ENCODE assay signal across 2 cellular contexts in the genomic region with DNA sequence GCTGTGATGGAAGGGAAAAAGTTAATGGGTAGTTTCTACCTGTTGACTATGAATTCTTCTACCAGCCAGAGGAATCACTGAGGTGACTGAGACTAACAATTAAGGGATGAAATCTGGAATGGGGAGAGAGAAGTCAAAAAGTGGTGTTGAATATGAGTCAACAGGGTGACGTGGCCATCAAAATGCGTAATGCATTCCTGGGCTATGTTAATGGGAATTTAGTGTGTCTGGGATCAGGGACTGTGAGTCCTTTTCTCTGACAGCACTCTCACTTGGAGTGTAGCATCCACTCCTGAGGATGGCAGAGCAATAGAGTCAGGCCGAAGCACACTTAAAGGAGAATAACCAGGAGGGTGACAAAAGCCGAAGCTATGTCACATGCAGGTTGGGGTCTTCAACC.
TF ChIP-seq lines count a peak whose summit lies in the region.

No MANE protein-coding gene starts in this region.

TF ChIP-seq in HCT116, 20 proteins besides CTCF, POLR2A, EP300 and RAD21:
- TF ChIP-seq, protein P1, sequence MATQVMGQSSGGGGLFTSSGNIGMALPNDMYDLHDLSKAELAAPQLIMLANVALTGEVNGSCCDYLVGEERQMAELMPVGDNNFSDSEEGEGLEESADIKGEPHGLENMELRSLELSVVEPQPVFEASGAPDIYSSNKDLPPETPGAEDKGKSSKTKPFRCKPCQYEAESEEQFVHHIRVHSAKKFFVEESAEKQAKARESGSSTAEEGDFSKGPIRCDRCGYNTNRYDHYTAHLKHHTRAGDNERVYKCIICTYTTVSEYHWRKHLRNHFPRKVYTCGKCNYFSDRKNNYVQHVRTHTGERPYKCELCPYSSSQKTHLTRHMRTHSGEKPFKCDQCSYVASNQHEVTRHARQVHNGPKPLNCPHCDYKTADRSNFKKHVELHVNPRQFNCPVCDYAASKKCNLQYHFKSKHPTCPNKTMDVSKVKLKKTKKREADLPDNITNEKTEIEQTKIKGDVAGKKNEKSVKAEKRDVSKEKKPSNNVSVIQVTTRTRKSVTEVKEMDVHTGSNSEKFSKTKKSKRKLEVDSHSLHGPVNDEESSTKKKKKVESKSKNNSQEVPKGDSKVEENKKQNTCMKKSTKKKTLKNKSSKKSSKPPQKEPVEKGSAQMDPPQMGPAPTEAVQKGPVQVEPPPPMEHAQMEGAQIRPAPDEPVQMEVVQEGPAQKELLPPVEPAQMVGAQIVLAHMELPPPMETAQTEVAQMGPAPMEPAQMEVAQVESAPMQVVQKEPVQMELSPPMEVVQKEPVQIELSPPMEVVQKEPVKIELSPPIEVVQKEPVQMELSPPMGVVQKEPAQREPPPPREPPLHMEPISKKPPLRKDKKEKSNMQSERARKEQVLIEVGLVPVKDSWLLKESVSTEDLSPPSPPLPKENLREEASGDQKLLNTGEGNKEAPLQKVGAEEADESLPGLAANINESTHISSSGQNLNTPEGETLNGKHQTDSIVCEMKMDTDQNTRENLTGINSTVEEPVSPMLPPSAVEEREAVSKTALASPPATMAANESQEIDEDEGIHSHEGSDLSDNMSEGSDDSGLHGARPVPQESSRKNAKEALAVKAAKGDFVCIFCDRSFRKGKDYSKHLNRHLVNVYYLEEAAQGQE (IDR thresholded peaks at IDR 0.05; ENCODE audit: low read depth): no peak
- TF ChIP-seq ZFX (IDR thresholded peaks at IDR 0.05): no peak
- peak; percentile 15; the same call in 1 of the 2 replicates for TF ChIP-seq FOSL1 (IDR thresholded peaks at IDR 0.05; ENCODE audit: low read depth)
- TF ChIP-seq SRF (IDR thresholded peaks at IDR 0.05; ENCODE audit: low read depth): no peak
- TF ChIP-seq SP1 (IDR thresholded peaks at IDR 0.05; ENCODE audit: low read depth): no peak
TF ChIP-seq in HCT116: peak in this region for 1.

TF ChIP-seq in SK-N-SH, 30 proteins besides CTCF, POLR2A, EP300 and RAD21 (continued from another document):
- TF ChIP-seq, protein P2, sequence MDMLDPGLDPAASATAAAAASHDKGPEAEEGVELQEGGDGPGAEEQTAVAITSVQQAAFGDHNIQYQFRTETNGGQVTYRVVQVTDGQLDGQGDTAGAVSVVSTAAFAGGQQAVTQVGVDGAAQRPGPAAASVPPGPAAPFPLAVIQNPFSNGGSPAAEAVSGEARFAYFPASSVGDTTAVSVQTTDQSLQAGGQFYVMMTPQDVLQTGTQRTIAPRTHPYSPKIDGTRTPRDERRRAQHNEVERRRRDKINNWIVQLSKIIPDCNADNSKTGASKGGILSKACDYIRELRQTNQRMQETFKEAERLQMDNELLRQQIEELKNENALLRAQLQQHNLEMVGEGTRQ (IDR thresholded peaks at IDR 0.05; ENCODE audit: borderline replicate concordance, low read depth, low read length): no peak
- TF ChIP-seq TCF12 (IDR thresholded peaks at IDR 0.05): peak; percentile 27; the same call in 1 of the 2 replicates
